13 cellular contexts compared by ENCODE assay signal in the genomic region with DNA sequence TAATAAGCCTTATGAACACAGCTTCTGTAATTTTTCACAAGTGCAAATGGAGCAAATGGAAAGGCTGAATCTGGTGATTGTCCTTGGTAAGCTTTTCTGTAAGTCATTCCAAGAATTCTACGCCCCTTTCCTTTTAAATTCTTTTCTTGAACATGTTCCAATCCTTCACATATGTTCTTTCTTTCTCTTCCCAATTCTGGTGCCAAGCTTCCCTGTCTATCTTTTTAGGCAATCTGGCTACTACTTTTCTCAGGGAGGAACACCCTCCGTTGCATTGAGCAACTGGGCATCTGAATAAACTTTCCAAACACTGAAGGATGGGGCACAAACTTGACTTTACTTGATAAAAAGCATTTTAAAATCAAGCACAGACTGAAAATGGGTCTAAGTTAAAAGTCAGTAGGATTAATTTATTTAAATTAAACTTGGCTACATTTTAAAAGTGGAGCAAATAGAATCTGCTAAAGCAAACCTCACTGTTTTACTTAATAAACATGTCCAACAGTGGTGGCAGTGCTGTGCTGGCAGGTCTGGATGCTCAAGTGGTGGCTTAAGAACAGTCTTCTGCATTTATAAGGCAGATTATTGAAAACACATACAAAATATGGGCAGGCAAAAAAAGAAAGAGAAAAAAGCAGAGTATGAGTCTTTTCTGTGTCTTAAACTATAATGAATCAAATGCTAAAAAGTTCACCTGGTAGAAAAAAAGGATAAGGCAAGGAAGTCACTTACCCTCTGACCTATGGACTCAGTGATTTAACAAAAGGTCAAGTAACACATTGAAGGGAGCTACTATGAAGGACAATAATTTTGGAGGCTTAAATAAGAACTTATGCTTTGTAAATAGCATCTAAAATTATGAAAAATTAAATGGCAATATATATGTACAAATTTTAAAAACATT. TPM values are rescaled to one million over a fixed set of nuclear protein-coding genes. Genes with fewer than 3 reads are reported as not detected.
DNase-seq lines count a peak whose midpoint lies in the region; ATAC-seq and TF ChIP-seq lines count a peak whose summit lies in the region.
"Had no signal": no experiment of that assay in that cellular context is flagged by ENCODE, and none has a peak within 500 bp of the region (broad histone marks: within the 10 kb centered on the region; RNA-seq: fewer than 3 reads in every experiment).

No MANE protein-coding gene starts in this region.

- no peaks in the 10 kb centered on the region for H3K9me3 ChIP-seq in mesenchymal stem cell (ENCODE audit: control insufficient read depth, low read length)
- H3K9me3 ChIP-seq: mucosa of descending colon, tibial nerve had no signal

- H3K27ac ChIP-seq in KMS-11 (no peak overlapping the region), mesenchymal stem cell (ENCODE audit: low read length, poor library complexity, severe bottlenecking) (no peak overlapping the region)

- peaks cover 73% of the 10 kb centered on the region for H3K4me1 ChIP-seq in KMS-11 (ENCODE audit: low read depth, poor library complexity, severe bottlenecking)
- peaks cover 10% of the 10 kb centered on the region for H3K4me1 ChIP-seq in mesenchymal stem cell (ENCODE audit: control insufficient read depth, insufficient read depth, low read depth, low read length)

- H2AFZ ChIP-seq in KMS-11 (ENCODE audit: low read depth) (no peak overlapping the region), mesenchymal stem cell (ENCODE audit: low read depth, low read length) (no peak overlapping the region)

- no peak overlapping the region for H2AK5ac ChIP-seq in mesenchymal stem cell (ENCODE audit: low read length, severe bottlenecking)

- H3K9ac ChIP-seq in KMS-11 (0 out of 2 replicates have a peak overlapping the region, but pooled peaks have one; percentile 2), mesenchymal stem cell (ENCODE audit: low read length) (peak overlapping the region; percentile 1)

- H3K4ac ChIP-seq in mesenchymal stem cell (ENCODE audit: low read depth in 1 of 2, low read length in 2 of 2), result no peak overlapping the region

- H4K91ac ChIP-seq in mesenchymal stem cell (ENCODE audit: low read length), result no peak overlapping the region

- no peak overlapping the region for H2BK15ac ChIP-seq in mesenchymal stem cell (ENCODE audit: low read depth, poor library complexity, severe bottlenecking)

- H3K18ac ChIP-seq in mesenchymal stem cell (ENCODE audit: low read depth in 1 of 2, low read length in 2 of 2), result no peak overlapping the region

- peaks cover 8% of the 10 kb centered on the region for H3K79me1 ChIP-seq in mesenchymal stem cell (replicated peaks; ENCODE audit: low read length, poor library complexity, severe bottlenecking)

- DNase-seq in AG09319 (ENCODE audit: extremely low read depth, low read depth) (peak; percentile 40), cerebellum (ENCODE audit: low spot score) (peak; percentile 19), mesenchymal stem cell (no peak), COLO668 (lab: John Stamatoyannopoulos, UW; ENCODE audit: unreplicated experiment) (no peak), AG20443 (ENCODE audit: low spot score) (no peak), left colon (no peak)
- DNase-seq: activated naive CD4-positive, alpha-beta T cell treated with anti-CD3 and anti-CD28 coated beads, Interleukin-2, amount 10 ng/mL, durations not matched to agents 7 days and 5 days; COR-L47; mucosa of descending colon had no signal

- H2BK5ac ChIP-seq in mesenchymal stem cell (ENCODE audit: low read depth, low read length, poor library complexity, severe bottlenecking), result no peak overlapping the region

- peaks cover 55% of the 10 kb centered on the region for H4K20me1 ChIP-seq in KMS-11 (ENCODE audit: insufficient read depth)

- no peaks in the 10 kb centered on the region for H3K27me3 ChIP-seq in KMS-11 (ENCODE audit: insufficient read depth, low read depth)
- no peaks in the 10 kb centered on the region for H3K27me3 ChIP-seq in mesenchymal stem cell (ENCODE audit: control insufficient read depth in 1 of 2, insufficient read depth in 1 of 2, low read length in 2 of 2)
- H3K27me3 ChIP-seq: tibial nerve had no signal

- 0 out of 2 replicates have a peak, but pooled peaks cover 3% of the 10 kb centered on the region for H3K36me3 ChIP-seq in KMS-11 (ENCODE audit: insufficient read depth)
- peaks cover 0 to 7% of the 10 kb centered on the region in 2 experiments for H3K36me3 ChIP-seq in mesenchymal stem cell (ENCODE audit: control insufficient read depth in 1 of 2, insufficient read depth in 2 of 2, low read depth in 1 of 2, low read length in 2 of 2)
- H3K36me3 ChIP-seq: tibial nerve had no signal

- ATAC-seq in HG02840 (IDR thresholded peaks at IDR 0.05; ENCODE audit: low FRiP score, unreplicated experiment), result no peak
- no peak for ATAC-seq in left colon
- ATAC-seq: esophagus mucosa, mucosa of descending colon had no signal

- no peak overlapping the region for H3K23ac ChIP-seq in mesenchymal stem cell (ENCODE audit: low read length in 2 of 2)

- peak overlapping the region; percentile 91 for H3K4me2 ChIP-seq in KMS-11
- H3K4me2 ChIP-seq in mesenchymal stem cell (ENCODE audit: low read length, poor library complexity, severe bottlenecking), result no peak overlapping the region

- WGBS in mesenchymal stem cell, result 92% methylated on average over 2 of the region's 2 CpGs

- H3K4me3 ChIP-seq in KMS-11 (IDR thresholded peaks at IDR 0.05; ENCODE audit: insufficient read depth, low read depth, low read length), result no peak overlapping the region
- H3K4me3 ChIP-seq in mesenchymal stem cell (ENCODE audit: insufficient read depth in 1 of 2, low read depth in 1 of 2, low read length in 2 of 2), result peak overlapping the region in 1 of 2 experiments; percentile 15
- H3K4me3 ChIP-seq: mucosa of descending colon, tibial nerve had no signal

- no peak overlapping the region for H4K8ac ChIP-seq in mesenchymal stem cell (ENCODE audit: low read length)

- no peak overlapping the region for H2BK120ac ChIP-seq in mesenchymal stem cell (ENCODE audit: low read depth, low read length)

- intact Hi-C loops in left colon (cut with DNase I, micrococcal nuclease), result loop anchor here in 1 of 2 donors (5.0 kb wide), 1 partner anchor 94 kb away; no protein-coding TSS in a partner anchor

- H3K79me2 ChIP-seq in KMS-11 (ENCODE audit: insufficient read depth, low read depth), result peaks cover 98% of the 10 kb centered on the region

- no peak overlapping the region for H3K14ac ChIP-seq in mesenchymal stem cell (ENCODE audit: low read length in 2 of 2)

- H2BK12ac ChIP-seq in mesenchymal stem cell (ENCODE audit: low read length in 2 of 2), result no peak overlapping the region

- TF ChIP-seq CTCF in AG09319 (IDR thresholded peaks at IDR 0.05; ENCODE audit: low read depth, low read length) (no peak), KMS-11 (conservative IDR thresholded peaks at IDR 0.05; ENCODE audit: low read depth, low read length) (no peak)

RNA-seq across cellular contexts. Expression of a gene that starts 5.4 kb away (rescaled TPM):
- total RNA-seq in cerebellum (5.4 TPM), left colon (10 to 100 TPM; 28.7 to 36.7 TPM)
- 31.5 TPM for polyA plus RNA-seq in mesenchymal stem cell (2013, experiment 1 of 2)
- 32.3 TPM for polyA plus RNA-seq in mesenchymal stem cell (2013, experiment 2 of 2)

Comparison
In these comparisons a context has a peak if more than half of its experiments do, and no peak if none do; other contexts are left out.
1. DNase-seq: peak in AG09319 (single experiment) and cerebellum (single experiment); none in mesenchymal stem cell (single experiment), COLO668 (single experiment), AG20443 (single experiment) and left colon (0 of 2).